ENCODE assay signal across 10 cellular contexts in the genomic region with DNA sequence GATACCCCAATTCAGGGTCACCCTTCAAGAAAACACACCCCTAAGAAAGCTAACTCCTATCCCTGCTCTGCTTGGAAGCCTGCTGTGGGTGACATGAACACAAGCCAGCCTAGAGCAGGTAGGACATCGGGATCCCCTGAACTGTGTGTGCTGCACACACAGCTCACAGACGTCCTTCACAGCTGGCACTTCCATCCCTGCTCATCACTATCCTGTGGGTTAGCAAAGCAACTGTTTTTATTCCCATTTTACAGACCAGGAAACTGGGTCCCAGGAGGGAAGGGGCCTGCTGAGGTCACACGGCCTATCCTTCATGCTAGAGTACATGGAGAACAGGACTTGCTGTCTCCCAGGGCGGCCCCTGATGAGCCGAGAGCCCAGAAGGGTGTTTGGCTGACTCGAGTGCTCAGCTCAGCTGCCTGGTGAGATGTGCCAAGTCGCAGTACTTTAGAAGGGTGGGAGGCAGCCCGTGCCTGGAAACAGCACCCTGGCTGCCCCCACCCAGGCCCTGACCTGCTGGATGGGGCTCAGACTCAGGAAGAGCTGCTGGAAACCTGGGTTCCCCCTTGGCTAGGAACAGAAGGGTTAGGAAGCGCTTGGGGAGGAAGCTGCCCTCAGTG. TPM values are rescaled to one million over a fixed set of nuclear protein-coding genes. Genes with fewer than 3 reads are reported as not detected.
A peak's percentile ranks its signal among the peaks of the same experiment; 100 is the strongest.
DNase-seq lines count a peak whose midpoint lies in the region; ATAC-seq and TF ChIP-seq lines count a peak whose summit lies in the region.
"Had no signal": no experiment of that assay in that cellular context is flagged by ENCODE, and none has a peak within 500 bp of the region (broad histone marks: within the 10 kb centered on the region; RNA-seq: fewer than 3 reads in every experiment).

No MANE protein-coding gene starts in this region.

- no peaks in the 10 kb centered on the region for H3K27me3 Mint-ChIP-seq in CD4-positive, alpha-beta T cell
- H3K27me3 Mint-ChIP-seq in T-cell (no peaks in the 10 kb centered on the region), glutamatergic neuron (ENCODE audit: unreplicated experiment) (peaks cover 9% of the 10 kb centered on the region)

- no peaks in the 10 kb centered on the region for H3K9me3 Mint-ChIP-seq in CD4-positive, alpha-beta T cell
- H3K9me3 Mint-ChIP-seq in T-cell = no peaks in the 10 kb centered on the region
- H3K9me3 Mint-ChIP-seq in glutamatergic neuron (ENCODE audit: unreplicated experiment) = peaks cover 4% of the 10 kb centered on the region

- DNase-seq in CD4-positive, alpha-beta T cell = no peak
- DNase-seq in T-cell (no peak), glutamatergic neuron (no peak), psoas muscle (peak in 1 of 2 donors; percentile 70), A172 (ENCODE audit: low spot score) (no peak), NCI-H2081 treated with DMSO at 0.1 percent for 48 hours (lab: John Stamatoyannopoulos, UW) (no peak), LoVo (ENCODE audit: low spot score) (no peak)

- no peak for TF ChIP-seq CTCF in CD4-positive, alpha-beta T cell (IDR thresholded peaks at IDR 0.05)
- TF ChIP-seq CTCF in glutamatergic neuron (IDR thresholded peaks at IDR 0.05; ENCODE audit: partially characterized antibody, unreplicated experiment) = no peak
- no peak for TF ChIP-seq CTCF in psoas muscle (IDR thresholded peaks at IDR 0.05)

- CTCF ChIA-PET in CD4-positive, alpha-beta T cell (lab: Charles Lee) = interaction anchor here (1.3 to 15.3 kb wide), 6 partner anchors 9 to 63 kb away, joined by 3 to 462 read pairs (median 32); no protein-coding TSS in a partner anchor
- CTCF ChIA-PET in T-cell (lab: Charles Lee) = interaction anchor here (0.6 to 2.0 kb wide), 14 partner anchors 8 to 1278 kb away, joined by 3 to 6 read pairs (median 4); no protein-coding TSS in a partner anchor

- peaks cover 92% of the 10 kb centered on the region for H3K4me1 ChIP-seq in psoas muscle

- H3K4me3 ChIP-seq in psoas muscle = no peak overlapping the region
- H3K4me3 ChIP-seq: adrenal gland had no signal

- POLR2A ChIA-PET in CD4-positive, alpha-beta T cell (lab: Charles Lee) = interaction anchor here (0.7 to 17.7 kb wide), 11 partner anchors 8 to 395 kb away, joined by 3 to 320 read pairs (median 4); a partner anchor contains a TSS
- POLR2A ChIA-PET in T-cell (lab: Charles Lee) = interaction anchor here (0.6 to 2.3 kb wide), 9 partner anchors 14 to 1254 kb away, joined by 3 to 10 read pairs (median 3); a partner anchor contains a TSS

- ATAC-seq in CD4-positive, alpha-beta T cell (ENCODE audit: poor library complexity) = no peak
- ATAC-seq in T-cell (replicated peaks in 1 of 4) (no peak), psoas muscle (no peak), HG03378 (IDR thresholded peaks at IDR 0.05; ENCODE audit: unreplicated experiment) (no peak)

- peaks cover 70% of the 10 kb centered on the region for H3K4me1 Mint-ChIP-seq in CD4-positive, alpha-beta T cell (ENCODE audit: low read depth)
- H3K4me1 Mint-ChIP-seq in T-cell = peaks cover 48 to 70% (median 60%) of the 10 kb centered on the region in 3 donors
- peaks cover 55% of the 10 kb centered on the region for H3K4me1 Mint-ChIP-seq in glutamatergic neuron (ENCODE audit: low read depth, unreplicated experiment)

- H3K27ac Mint-ChIP-seq in CD4-positive, alpha-beta T cell = peak overlapping the region; percentile 87
- H3K27ac Mint-ChIP-seq in T-cell (peak overlapping the region; percentile 82 to 89), glutamatergic neuron (ENCODE audit: unreplicated experiment) (peak overlapping the region; percentile 93)

- no peaks in the 10 kb centered on the region for H3K27me3 ChIP-seq in CD4-positive, alpha-beta T cell (ENCODE audit: control insufficient read depth, insufficient read depth, low read length)
- no peaks in the 10 kb centered on the region for H3K27me3 ChIP-seq in psoas muscle (ENCODE audit: insufficient read depth in 3 of 3, low read length in 2 of 3)
- H3K27me3 ChIP-seq: adrenal gland had no signal

- H3K4me3 Mint-ChIP-seq in CD4-positive, alpha-beta T cell = peak overlapping the region; percentile 22
- H3K4me3 Mint-ChIP-seq in T-cell (peak overlapping the region in 2 of 3 donors; percentile 6 to 69), glutamatergic neuron (ENCODE audit: unreplicated experiment) (no peak overlapping the region)

- H3K36me3 Mint-ChIP-seq in CD4-positive, alpha-beta T cell (ENCODE audit: low read depth) = no peaks in the 10 kb centered on the region
- no peaks in the 10 kb centered on the region for H3K36me3 Mint-ChIP-seq in T-cell
- no peaks in the 10 kb centered on the region for H3K36me3 Mint-ChIP-seq in glutamatergic neuron (ENCODE audit: unreplicated experiment)

- WGBS in psoas muscle, 3 donors = 35 to 59% (median 39%) methylated on average over 9 of the region's 9 CpGs

- no peaks in the 10 kb centered on the region for H3K9me3 ChIP-seq in CD4-positive, alpha-beta T cell (ENCODE audit: control insufficient read depth, low read length)
- H3K9me3 ChIP-seq in psoas muscle = no peaks in the 10 kb centered on the region
- H3K9me3 ChIP-seq: adrenal gland had no signal

- intact Hi-C loops in CD4-positive, alpha-beta T cell (cut with DNase I, micrococcal nuclease) = loop anchor here in 1 of 2 experiments (10.0 kb wide), 1 partner anchor 518 kb away; a partner anchor contains a TSS
- intact Hi-C loops in psoas muscle (cut with DNase I) = loop anchor here in 1 of 2 donors (5.0 kb wide), 1 partner anchor 315 kb away; no protein-coding TSS in a partner anchor

- H3K36me3 ChIP-seq in psoas muscle (ENCODE audit: insufficient read depth in 1 of 2, low read depth in 1 of 2) = no peaks in the 10 kb centered on the region
- H3K36me3 ChIP-seq: adrenal gland had no signal

- H3K27ac ChIP-seq in CD4-positive, alpha-beta T cell (ENCODE audit: low read depth, low read length) = peak overlapping the region; percentile 47
- H3K27ac ChIP-seq in psoas muscle = peak overlapping the region; percentile 91

RNA-seq across cellular contexts. Expression of a gene that starts 28.3 kb away (rescaled TPM):
- 100 to 1,000 TPM; 802 to 849 TPM for total RNA-seq in CD4-positive, alpha-beta T cell
- total RNA-seq in T-cell (100 to 1,000 TPM; 172 to 655 (median 186) TPM), glutamatergic neuron (ENCODE audit: unreplicated experiment) (88.6 TPM), psoas muscle (100 to 1,000 TPM in 3 of 4 donors, 10 to 100 TPM in 1; 83.0 to 360 (median 224) TPM)
- polyA plus RNA-seq in psoas muscle = 100 to 1,000 TPM in 1 of 3 donors, 10 to 100 TPM in 2; 17.6 to 119 (median 60.4) TPM
- total RNA-seq in A172 (2014; rRNA removed; shearing (Covaris generic)) = 11.3 and 13.2 TPM in 2 replicates

RNA-seq across cellular contexts. Expression of a gene that starts 47.6 kb away (rescaled TPM):
- 1 to 10 TPM in 1 of 2 experiments, under 1 TPM in 1; 0.58 to 1.1 TPM for total RNA-seq in CD4-positive, alpha-beta T cell
- total RNA-seq in T-cell (1 to 10 TPM in 2 of 5 donors, under 1 TPM in 2, not detected in 1; 0.12 to 2.3 (median 0.92) TPM), glutamatergic neuron (ENCODE audit: unreplicated experiment) (0.10 TPM), psoas muscle (under 1 TPM in 2 of 4 donors, not detected in 2; 0.08 to 0.27 TPM)
- polyA plus RNA-seq in psoas muscle = under 1 TPM in 2 of 3 donors, not detected in 1; 0.04 to 0.10 TPM
- total RNA-seq in A172 (2014; rRNA removed; shearing (Covaris generic)) = 0.14 TPM in 1 of 2 replicates, not detected in the other
- total RNA-seq: HT-29 had no signal
